In genomic region chr1:228339059-228339704, GRCh38 we compare ENCODE assay signal across 17 cellular contexts.
"Had no signal": no experiment of that assay in that cellular context is flagged by ENCODE, and none has a peak within 500 bp of the region (broad histone marks: within the 10 kb centered on the region; RNA-seq: fewer than 3 reads in every experiment).

No MANE protein-coding gene starts in this region.

- H3K9ac ChIP-seq: parathyroid adenoma had no signal

- H3K4me3 ChIP-seq: coronary artery, left ventricle myocardium inferior, thyroid gland, vagina had no signal

- H2AFZ ChIP-seq: parathyroid adenoma had no signal

- H3K4me1 ChIP-seq: parathyroid adenoma, thyroid gland, vagina had no signal

- H3K27me3 ChIP-seq: thyroid gland, vagina had no signal

- H3K79me2 ChIP-seq: parathyroid adenoma had no signal

- H3K4me1 Mint-ChIP-seq: activated B cell treated with CpG ODN at 0.5 μM for 24 hours; brain; central memory CD8-positive, alpha-beta T cell; T-cell had no signal

- H3K9me3 Mint-ChIP-seq: brain; central memory CD8-positive, alpha-beta T cell had no signal

- H3K9me3 ChIP-seq: left ventricle myocardium inferior, thyroid gland, vagina had no signal

- H3K27ac Mint-ChIP-seq: activated B cell treated with CpG ODN at 0.5 μM for 24 hours; activated CD4-positive, alpha-beta T cell treated with anti-CD3 and anti-CD28 coated beads, Interleukin-2, amount 10 ng/mL, durations not matched to agents 24 days and 14 days; activated CD8-positive, alpha-beta T cell treated with anti-CD3 and anti-CD28 coated beads for 36 hours; brain; T-cell had no signal

- H3K27ac ChIP-seq: coronary artery, left ventricle myocardium inferior, parathyroid adenoma, thyroid gland, vagina had no signal

- ATAC-seq: activated CD8-positive, alpha-beta T cell treated with anti-CD3 and anti-CD28 coated beads for 36 hours; activated T-cell treated with anti-CD3 and anti-CD28 coated beads, Interleukin-2, amount 50 U/mL, for 4 hours; SK-N-SH treated with all-trans-retinoic acid at 6 μM for 48 hours; T-cell had no signal

- DNase-seq: activated CD4-positive, alpha-beta T cell treated with anti-CD3 and anti-CD28 coated beads, Interleukin-2, amount 10 ng/mL, durations not matched to agents 24 days and 14 days; activated CD8-positive, alpha-beta T cell treated with anti-CD3 and anti-CD28 coated beads for 36 hours; activated gamma-delta T cell; activated T-cell treated with anti-CD3 and anti-CD28 coated beads, Interleukin-2, amount 50 U/mL, for 4 hours; anterior cingulate cortex; erythroblast; stimulated activated naive CD4-positive, alpha-beta T cell had no signal

- H3K27me3 Mint-ChIP-seq: activated B cell treated with CpG ODN at 0.5 μM for 24 hours; activated CD4-positive, alpha-beta T cell treated with anti-CD3 and anti-CD28 coated beads, Interleukin-2, amount 10 ng/mL, durations not matched to agents 24 days and 14 days; activated CD8-positive, alpha-beta T cell treated with anti-CD3 and anti-CD28 coated beads for 36 hours; brain; central memory CD8-positive, alpha-beta T cell; T-cell had no signal

- H3K4me3 Mint-ChIP-seq: activated B cell treated with CpG ODN at 0.5 μM for 24 hours; activated CD4-positive, alpha-beta T cell treated with anti-CD3 and anti-CD28 coated beads, Interleukin-2, amount 10 ng/mL, durations not matched to agents 24 days and 14 days; activated CD8-positive, alpha-beta T cell treated with anti-CD3 and anti-CD28 coated beads for 36 hours; activated T-cell treated with anti-CD3 and anti-CD28 coated beads, Interleukin-2, amount 50 U/mL, for 4 hours; brain; central memory CD8-positive, alpha-beta T cell; T-cell had no signal
